Comparison of ENCODE assay signal across 1 cellular context in the genomic region with DNA sequence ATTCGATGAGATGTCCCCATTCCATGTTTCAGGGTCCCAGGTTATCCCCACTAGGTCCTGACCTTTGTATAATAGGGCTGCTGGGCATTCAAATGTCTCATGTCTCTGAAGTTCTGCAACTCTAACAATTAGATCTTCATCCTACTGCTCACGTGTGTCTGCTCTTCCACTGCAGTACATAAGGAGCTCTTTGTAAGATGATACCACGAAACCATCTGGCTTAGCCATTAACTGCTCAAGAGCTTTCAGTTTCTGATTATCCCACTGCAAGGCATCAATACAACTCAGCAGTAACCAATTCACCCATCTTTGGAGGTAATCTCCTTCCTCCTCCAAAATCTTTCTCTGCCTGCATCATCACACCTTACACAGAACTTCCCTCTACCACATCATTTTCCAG.
TF ChIP-seq lines count a peak whose summit lies in the region.

No MANE protein-coding gene starts in this region.

TF ChIP-seq in GM23338, 12 proteins besides CTCF, POLR2A, EP300 and RAD21 (continued from another document):
- no peak for TF ChIP-seq ZNF114 (CRISPR knock-in tag; IDR thresholded peaks at IDR 0.05)
TF ChIP-seq in GM23338: peak in this region for 0.
